In the genomic region with DNA sequence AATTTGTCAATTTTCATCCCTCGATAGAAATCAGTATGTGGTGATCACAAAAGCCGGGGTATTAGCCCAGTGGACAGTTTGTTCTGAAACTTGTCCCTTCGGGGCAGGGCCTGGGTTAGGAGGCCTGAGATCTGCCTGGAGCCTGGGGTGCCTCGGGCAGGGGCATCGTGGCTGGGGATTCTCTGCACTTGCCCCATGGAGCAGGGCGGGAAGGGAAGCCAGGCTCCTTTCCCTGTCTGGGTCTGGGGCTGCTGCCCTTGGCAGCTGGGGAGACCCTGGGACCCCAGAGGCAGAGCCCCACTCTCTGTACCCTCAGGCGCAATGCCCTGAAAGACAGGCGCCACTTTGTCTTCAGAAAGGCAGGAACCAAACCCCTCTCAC, we compare ENCODE assay signal across 19 cellular contexts. TPM values are rescaled to one million over a fixed set of nuclear protein-coding genes. Genes with fewer than 3 reads are reported as not detected.
DNase-seq lines count a peak whose midpoint lies in the region; ATAC-seq, FAIRE-seq and TF ChIP-seq lines count a peak whose summit lies in the region.
"Had no signal": no experiment of that assay in that cellular context is flagged by ENCODE, and none has a peak within 500 bp of the region (broad histone marks: within the 10 kb centered on the region; RNA-seq: fewer than 3 reads in every experiment).

No MANE protein-coding gene starts in this region.

- no peaks in the 10 kb centered on the region for H3K36me3 Mint-ChIP-seq in activated CD4-positive, alpha-beta memory T cell treated with anti-CD3 and anti-CD28 coated beads for 36 hours
- no peaks in the 10 kb centered on the region for H3K36me3 Mint-ChIP-seq in activated CD4-positive, alpha-beta memory T cell treated with anti-CD3 and anti-CD28 coated beads, Interleukin-2, amount 10 ng/mL, durations not matched to agents 7 days and 5 days (ENCODE audit: low read depth)

- no peaks in the 10 kb centered on the region for H3K27me3 Mint-ChIP-seq in activated CD4-positive, alpha-beta memory T cell treated with anti-CD3 and anti-CD28 coated beads for 36 hours
- H3K27me3 Mint-ChIP-seq in activated CD4-positive, alpha-beta memory T cell treated with anti-CD3 and anti-CD28 coated beads, Interleukin-2, amount 10 ng/mL, durations not matched to agents 7 days and 5 days: peaks cover 36% of the 10 kb centered on the region

- H3K9ac ChIP-seq in HepG2 (ENCODE audit: insufficient read depth, low read depth, low read length): no peak overlapping the region

- H3K4me1 ChIP-seq in HepG2 (ENCODE audit: insufficient read depth, low read length) (peaks cover 11% of the 10 kb centered on the region; the same call in 1 of the 2 replicates), right lobe of liver (no peaks in the 10 kb centered on the region), left lung (peaks cover 0 to 71% of the 10 kb centered on the region in 2 donors), transverse colon (peaks cover 4 to 26% (median 15%) of the 10 kb centered on the region in 4 donors), esophagus squamous epithelium (peaks cover 7 to 29% (median 18%) of the 10 kb centered on the region in 3 donors)

- H3K27me3 ChIP-seq in HepG2 (ENCODE audit: control insufficient read depth in 1 of 2, insufficient read depth in 2 of 2, low read length in 2 of 2): peaks cover 56 to 94% of the 10 kb centered on the region in 2 experiments
- H3K27me3 ChIP-seq in right lobe of liver: no peaks in the 10 kb centered on the region
- H3K27me3 ChIP-seq in left lung: peaks cover 3 to 78% of the 10 kb centered on the region in 2 donors
- H3K27me3 ChIP-seq in transverse colon: peaks cover 23% of the 10 kb centered on the region
- H3K27me3 ChIP-seq in esophagus squamous epithelium: peaks cover 0 to 90% (median 0%) of the 10 kb centered on the region in 4 donors
- H3K27me3 ChIP-seq: MG63 had no signal

- no peaks in the 10 kb centered on the region for H3K79me2 ChIP-seq in HepG2 (ENCODE audit: insufficient read depth, low read length)

- TF ChIP-seq CTCF in HepG2 (CRISPR knock-in tag; IDR thresholded peaks at IDR 0.05) (no peak), right lobe of liver (IDR thresholded peaks at IDR 0.05) (no peak), left lung (IDR thresholded peaks at IDR 0.05) (no peak), transverse colon (IDR thresholded peaks at IDR 0.05) (no peak), esophagus squamous epithelium (IDR thresholded peaks at IDR 0.05) (no peak)

- H3K9me3 Mint-ChIP-seq in activated CD4-positive, alpha-beta memory T cell treated with anti-CD3 and anti-CD28 coated beads for 36 hours: no peaks in the 10 kb centered on the region
- H3K9me3 Mint-ChIP-seq in activated CD4-positive, alpha-beta memory T cell treated with anti-CD3 and anti-CD28 coated beads, Interleukin-2, amount 10 ng/mL, durations not matched to agents 7 days and 5 days: no peaks in the 10 kb centered on the region

- no peak for TF ChIP-seq RAD21 in HepG2 (CRISPR knock-in tag; IDR thresholded peaks at IDR 0.05)

- peak; percentile 8 for DNase-seq in activated CD4-positive, alpha-beta memory T cell treated with anti-CD3 and anti-CD28 coated beads for 36 hours
- no peak for DNase-seq in activated CD4-positive, alpha-beta memory T cell treated with anti-CD3 and anti-CD28 coated beads, Interleukin-2, amount 10 ng/mL, durations not matched to agents 7 days and 5 days
- DNase-seq in HepG2 (ENCODE audit: low spot score) (no peak), right lobe of liver (no peak), left lung (peak; percentile 24 to 28), transverse colon (peak; percentile 5), esophagus squamous epithelium (lab: John Stamatoyannopoulos, UW) (no peak)
- DNase-seq: C1 segment of cervical spinal cord, DMS79 treated with DMSO at 0.1 percent for 48 hours, GOT3, MG63, NCI-H1092, NCI-H146, NCI-H2081 treated with DMSO at 0.1 percent for 48 hours, NCI-H510A treated with DMSO at 0.1 percent for 48 hours, SHP77 treated with DMSO at 0.1 percent for 48 hours had no signal

- no peak overlapping the region for H3K27ac Mint-ChIP-seq in activated CD4-positive, alpha-beta memory T cell treated with anti-CD3 and anti-CD28 coated beads for 36 hours
- no peak overlapping the region for H3K27ac Mint-ChIP-seq in activated CD4-positive, alpha-beta memory T cell treated with anti-CD3 and anti-CD28 coated beads, Interleukin-2, amount 10 ng/mL, durations not matched to agents 7 days and 5 days

- intact Hi-C loops in activated CD4-positive, alpha-beta memory T cell treated with anti-CD3 and anti-CD28 coated beads for 36 hours (cut with micrococcal nuclease): no loop called here
- intact Hi-C loops in HepG2 (cut with micrococcal nuclease; ENCODE audit: unreplicated experiment) (no loop called here), right lobe of liver (cut with DNase I) (no loop called here), left lung (cut with DNase I) (no loop called here), transverse colon (cut with DNase I; ENCODE audit: low total_unique reads) (no loop called here), esophagus squamous epithelium (cut with DNase I) (no loop called here)

- TF ChIP-seq EP300 in HepG2 (IDR thresholded peaks at IDR 0.05; ENCODE audit: low read depth in 2 of 2, low read length in 2 of 2) (no peak), HepG2 (CRISPR knock-in tag; IDR thresholded peaks at IDR 0.05; ENCODE audit: borderline replicate concordance) (no peak), transverse colon (IDR thresholded peaks at IDR 0.05; ENCODE audit: low read depth) (no peak)

- TF ChIP-seq POLR2A in HepG2 (IDR thresholded peaks at IDR 0.05; ENCODE audit: insufficient read depth in 1 of 2, low read depth in 2 of 2, low read length in 2 of 2) (no peak), right lobe of liver (IDR thresholded peaks at IDR 0.05) (no peak), transverse colon (IDR thresholded peaks at IDR 0.05) (no peak), esophagus squamous epithelium (IDR thresholded peaks at IDR 0.05) (no peak)

- H2AFZ ChIP-seq in HepG2 (ENCODE audit: low read length): no peak overlapping the region

- 25% methylated on average over 4 of the region's 8 CpGs for WGBS in HepG2 (ENCODE audit: low lambda C conversion rate)
- WGBS in right lobe of liver (ENCODE audit: insufficient coverage, low coverage, low lambda C conversion rate, missing lambda C conversion rate): 71% methylated on average over 1 of the region's 8 CpGs
- 80 to 92% methylated on average over 1 to 7 of the region's 8 CpGs for WGBS in transverse colon (ENCODE audit: low coverage in 1 of 2), 2 donors
- WGBS in esophagus squamous epithelium, 2 donors: 80 to 84% methylated on average over 1 to 5 of the region's 8 CpGs

- POLR2A ChIA-PET in activated CD4-positive, alpha-beta memory T cell treated with anti-CD3 and anti-CD28 coated beads for 36 hours (lab: Charles Lee): no interaction called here
- POLR2A ChIA-PET in activated CD4-positive, alpha-beta memory T cell treated with anti-CD3 and anti-CD28 coated beads, Interleukin-2, amount 10 ng/mL, durations not matched to agents 7 days and 5 days (lab: Charles Lee): no interaction called here
- POLR2A ChIA-PET in HepG2 (lab: Yijun Ruan, JAX): no interaction called here

- no peak overlapping the region for H3K4me3 ChIP-seq in HepG2 (replicated peaks in 1 of 3; ENCODE audit: insufficient read depth in 1 of 3, low read depth in 2 of 3, low read length in 3 of 3)
- no peak overlapping the region for H3K4me3 ChIP-seq in right lobe of liver
- no peak overlapping the region for H3K4me3 ChIP-seq in left lung
- no peak overlapping the region for H3K4me3 ChIP-seq in transverse colon
- no peak overlapping the region for H3K4me3 ChIP-seq in esophagus squamous epithelium
- H3K4me3 ChIP-seq: MG63 had no signal

- CTCF ChIA-PET in activated CD4-positive, alpha-beta memory T cell treated with anti-CD3 and anti-CD28 coated beads for 36 hours (lab: Charles Lee): no interaction called here
- CTCF ChIA-PET in activated CD4-positive, alpha-beta memory T cell treated with anti-CD3 and anti-CD28 coated beads, Interleukin-2, amount 10 ng/mL, durations not matched to agents 7 days and 5 days (lab: Charles Lee): no interaction called here
- CTCF ChIA-PET in HepG2 (lab: Yijun Ruan, JAX; ENCODE audit: low intra/inter-chr PET ratio, low total read pairs): no interaction called here

- no peaks in the 10 kb centered on the region for H3K9me3 ChIP-seq in HepG2 (ENCODE audit: low read length)
- H3K9me3 ChIP-seq in right lobe of liver: no peaks in the 10 kb centered on the region
- H3K9me3 ChIP-seq in left lung: no peaks in the 10 kb centered on the region
- no peaks in the 10 kb centered on the region for H3K9me3 ChIP-seq in transverse colon
- H3K9me3 ChIP-seq in esophagus squamous epithelium: no peaks in the 10 kb centered on the region
- H3K9me3 ChIP-seq: MG63 had no signal

- H3K4me1 Mint-ChIP-seq in activated CD4-positive, alpha-beta memory T cell treated with anti-CD3 and anti-CD28 coated beads for 36 hours (ENCODE audit: low read depth): peaks cover 28% of the 10 kb centered on the region
- H3K4me1 Mint-ChIP-seq in activated CD4-positive, alpha-beta memory T cell treated with anti-CD3 and anti-CD28 coated beads, Interleukin-2, amount 10 ng/mL, durations not matched to agents 7 days and 5 days: peaks cover 56% of the 10 kb centered on the region

- no peaks in the 10 kb centered on the region for H3K36me3 ChIP-seq in HepG2 (replicated peaks in 1 of 2; ENCODE audit: control insufficient read depth in 1 of 2, insufficient read depth in 2 of 2, low read length in 2 of 2)
- H3K36me3 ChIP-seq in right lobe of liver: no peaks in the 10 kb centered on the region
- H3K36me3 ChIP-seq in left lung: no peaks in the 10 kb centered on the region
- no peaks in the 10 kb centered on the region for H3K36me3 ChIP-seq in transverse colon
- H3K36me3 ChIP-seq in esophagus squamous epithelium: no peaks in the 10 kb centered on the region
- H3K36me3 ChIP-seq: MG63 had no signal

- no peak overlapping the region for H3K27ac ChIP-seq in HepG2 (ENCODE audit: extremely low read length, insufficient read depth, low read length)
- H3K27ac ChIP-seq in right lobe of liver: no peak overlapping the region
- no peak overlapping the region for H3K27ac ChIP-seq in left lung
- H3K27ac ChIP-seq in transverse colon: no peak overlapping the region
- no peak overlapping the region for H3K27ac ChIP-seq in esophagus squamous epithelium
- H3K27ac ChIP-seq: 22Rv1 had no signal

- FAIRE-seq in HepG2 (lab: Jason Lieb, UNC): no peak

- BruUV-seq in HepG2 (replicated peaks; lab: Mats Ljungman, UMichigan): no TSS peak

- no peak for ATAC-seq in HepG2
- ATAC-seq in right lobe of liver: no peak
- no peak for ATAC-seq in left lung
- no peak for ATAC-seq in GM19035 (IDR thresholded peaks at IDR 0.05; ENCODE audit: unreplicated experiment)

- H4K20me1 ChIP-seq in HepG2 (ENCODE audit: insufficient read depth, low read length): no peaks in the 10 kb centered on the region; the same call in 1 of the 2 replicates

- no peak overlapping the region for H3K4me2 ChIP-seq in HepG2 (ENCODE audit: low read depth, low read length)

- in situ Hi-C loops in HepG2 (cut with HindIII; ENCODE audit: extremely low pct_ligation_motif_present, low pct_unique_long_range_greater_than_20kb) (no loop called here), transverse colon (cut with MboI; ENCODE audit: low pct_ligation_motif_present in 1 of 4, low pct_unique_long_range_greater_than_20kb in 1 of 4, low sequenced_read_pairs in 3 of 4) (no loop called here)

- H3K4me3 Mint-ChIP-seq in activated CD4-positive, alpha-beta memory T cell treated with anti-CD3 and anti-CD28 coated beads for 36 hours: no peak overlapping the region
- H3K4me3 Mint-ChIP-seq in activated CD4-positive, alpha-beta memory T cell treated with anti-CD3 and anti-CD28 coated beads, Interleukin-2, amount 10 ng/mL, durations not matched to agents 7 days and 5 days: no peak overlapping the region

RNA-seq across cellular contexts. Expression of a gene that starts 27.4 kb away (rescaled TPM):
- total RNA-seq in activated CD4-positive, alpha-beta memory T cell treated with anti-CD3 and anti-CD28 coated beads for 36 hours: not detected
- not detected for total RNA-seq in activated CD4-positive, alpha-beta memory T cell treated with anti-CD3 and anti-CD28 coated beads, Interleukin-2, amount 10 ng/mL, durations not matched to agents 7 days and 5 days
- total RNA-seq in HepG2 (2016; rRNA removed; fragmentation: Illumina TruSeq; extraction: Trizol) (0.09 TPM in 1 of 2 replicates, not detected in the other), right lobe of liver (under 1 TPM in 4 of 6 experiments, not detected in 2; 0.04 to 0.74 (median 0.09) TPM), left lung (1 to 10 TPM in 1 of 2 donors, under 1 TPM in 1; 0.12 to 3.5 TPM), transverse colon (10 to 100 TPM in 1 of 4 donors, 1 to 10 TPM in 3; 1.5 to 23.9 (median 4.7) TPM), esophagus squamous epithelium (under 1 TPM in 2 of 4 donors, not detected in 2; 0.06 to 0.09 TPM)
- total RNA-seq in HepG2 (2016; cell fraction: cytosol; rRNA removed; fragmentation: Illumina TruSeq; extraction: Trizol; ENCODE audit: low read depth): not detected in 2 replicates
- 0.04 TPM in 1 of 2 replicates, not detected in the other for total RNA-seq in HepG2 (2016; cell fraction: insoluble cytoplasmic fraction; rRNA removed; fragmentation: Illumina TruSeq; extraction: Trizol)
- 0.09 TPM in 1 of 2 replicates, not detected in the other for total RNA-seq in HepG2 (2016; cell fraction: membrane; rRNA removed; fragmentation: Illumina TruSeq; extraction: Trizol)
- 0.12 TPM in 1 of 2 replicates, not detected in the other for total RNA-seq in HepG2 (2016; cell fraction: nucleus; rRNA removed; fragmentation: Illumina TruSeq; extraction: Trizol)
- 0.12 and 0.17 TPM in 2 replicates for polyA plus RNA-seq in HepG2 (2011; rRNA removed)
- 0.09 and 0.12 TPM in 2 replicates for polyA plus RNA-seq in HepG2 (2011; cell fraction: cytosol; rRNA removed)
- 0.38 and 0.51 TPM in 2 replicates for polyA plus RNA-seq in HepG2 (2011; cell fraction: nucleus; rRNA removed)
- polyA plus RNA-seq in HepG2 (2012): 0.09 and 0.19 TPM in 2 replicates
- not detected in 2 replicates for polyA plus RNA-seq in HepG2 (2016; cell fraction: cytosol; fragmentation: Illumina TruSeq; extraction: Trizol; ENCODE audit: low read depth)
- 0.08 TPM in 1 of 2 replicates, not detected in the other for polyA plus RNA-seq in HepG2 (2016; cell fraction: insoluble cytoplasmic fraction; fragmentation: Illumina TruSeq; extraction: Trizol; ENCODE audit: low read depth)
- 0.05 TPM in 1 of 2 replicates, not detected in the other for polyA plus RNA-seq in HepG2 (2016; cell fraction: membrane; fragmentation: Illumina TruSeq; extraction: Trizol; ENCODE audit: low read depth)
- polyA plus RNA-seq in HepG2 (2016; cell fraction: nucleus; fragmentation: Illumina TruSeq; extraction: Trizol; ENCODE audit: insufficient read depth, low read depth): 0.35 and 0.41 TPM in 2 replicates
- polyA minus RNA-seq in HepG2 (2011; rRNA and poly(A)+ RNA removed; ENCODE audit: low replicate concordance): 0.24 TPM in 1 of 2 replicates, not detected in the other
- not detected in 2 replicates for polyA minus RNA-seq in HepG2 (2011; cell fraction: cytosol; rRNA and poly(A)+ RNA removed)
- 0.12 and 0.13 TPM in 2 replicates for polyA minus RNA-seq in HepG2 (2011; cell fraction: nucleus; rRNA and poly(A)+ RNA removed)
- total RNA-seq: G401 had no signal

Comparison
In these comparisons a context has a peak if more than half of its experiments do, and no peak if none do; other contexts are left out.
1. DNase-seq: peak in activated CD4-positive, alpha-beta memory T cell treated with anti-CD3 and anti-CD28 coated beads for 36 hours (single experiment), left lung (2 of 2) and transverse colon (single experiment); none in activated CD4-positive, alpha-beta memory T cell treated with anti-CD3 and anti-CD28 coated beads, Interleukin-2, amount 10 ng/mL, durations not matched to agents 7 days and 5 days (single experiment), HepG2 (single experiment), right lobe of liver (0 of 3) and esophagus squamous epithelium (single experiment).